Comparison of ENCODE assay signal across 1 cellular context in the genomic region with DNA sequence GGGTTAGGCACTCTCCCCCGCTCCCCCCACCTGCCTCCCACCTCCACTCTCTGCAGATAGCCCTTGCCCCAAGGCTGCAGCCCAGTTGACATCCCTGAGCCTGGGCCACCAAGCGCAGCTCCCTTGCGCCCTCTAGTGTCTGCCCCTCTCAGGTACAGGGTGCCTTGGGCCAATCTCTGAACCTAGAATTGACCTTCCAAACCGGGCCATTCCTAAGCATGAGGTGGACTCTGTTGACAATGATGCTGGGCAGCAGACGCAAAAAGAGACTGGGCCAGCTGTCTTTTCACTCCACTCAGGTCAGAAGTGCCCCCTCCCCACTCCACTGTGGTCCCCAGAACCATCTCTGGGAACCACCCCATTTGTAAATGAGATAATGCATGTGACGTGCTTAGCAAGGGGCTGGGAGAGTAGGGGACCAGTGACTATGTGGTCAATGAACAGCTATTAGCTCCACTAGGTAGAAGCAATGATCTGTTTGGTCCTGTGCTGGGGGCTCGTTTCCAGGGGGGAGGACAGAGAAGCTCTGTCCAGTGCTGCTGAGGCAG.
A peak's percentile ranks its signal among the peaks of the same experiment; 100 is the strongest.
TF ChIP-seq lines count a peak whose summit lies in the region.

No MANE protein-coding gene starts in this region.

TF ChIP-seq in GM23338, 12 proteins besides CTCF, POLR2A, EP300 and RAD21 (continued from another document):
- TF ChIP-seq, protein P1, sequence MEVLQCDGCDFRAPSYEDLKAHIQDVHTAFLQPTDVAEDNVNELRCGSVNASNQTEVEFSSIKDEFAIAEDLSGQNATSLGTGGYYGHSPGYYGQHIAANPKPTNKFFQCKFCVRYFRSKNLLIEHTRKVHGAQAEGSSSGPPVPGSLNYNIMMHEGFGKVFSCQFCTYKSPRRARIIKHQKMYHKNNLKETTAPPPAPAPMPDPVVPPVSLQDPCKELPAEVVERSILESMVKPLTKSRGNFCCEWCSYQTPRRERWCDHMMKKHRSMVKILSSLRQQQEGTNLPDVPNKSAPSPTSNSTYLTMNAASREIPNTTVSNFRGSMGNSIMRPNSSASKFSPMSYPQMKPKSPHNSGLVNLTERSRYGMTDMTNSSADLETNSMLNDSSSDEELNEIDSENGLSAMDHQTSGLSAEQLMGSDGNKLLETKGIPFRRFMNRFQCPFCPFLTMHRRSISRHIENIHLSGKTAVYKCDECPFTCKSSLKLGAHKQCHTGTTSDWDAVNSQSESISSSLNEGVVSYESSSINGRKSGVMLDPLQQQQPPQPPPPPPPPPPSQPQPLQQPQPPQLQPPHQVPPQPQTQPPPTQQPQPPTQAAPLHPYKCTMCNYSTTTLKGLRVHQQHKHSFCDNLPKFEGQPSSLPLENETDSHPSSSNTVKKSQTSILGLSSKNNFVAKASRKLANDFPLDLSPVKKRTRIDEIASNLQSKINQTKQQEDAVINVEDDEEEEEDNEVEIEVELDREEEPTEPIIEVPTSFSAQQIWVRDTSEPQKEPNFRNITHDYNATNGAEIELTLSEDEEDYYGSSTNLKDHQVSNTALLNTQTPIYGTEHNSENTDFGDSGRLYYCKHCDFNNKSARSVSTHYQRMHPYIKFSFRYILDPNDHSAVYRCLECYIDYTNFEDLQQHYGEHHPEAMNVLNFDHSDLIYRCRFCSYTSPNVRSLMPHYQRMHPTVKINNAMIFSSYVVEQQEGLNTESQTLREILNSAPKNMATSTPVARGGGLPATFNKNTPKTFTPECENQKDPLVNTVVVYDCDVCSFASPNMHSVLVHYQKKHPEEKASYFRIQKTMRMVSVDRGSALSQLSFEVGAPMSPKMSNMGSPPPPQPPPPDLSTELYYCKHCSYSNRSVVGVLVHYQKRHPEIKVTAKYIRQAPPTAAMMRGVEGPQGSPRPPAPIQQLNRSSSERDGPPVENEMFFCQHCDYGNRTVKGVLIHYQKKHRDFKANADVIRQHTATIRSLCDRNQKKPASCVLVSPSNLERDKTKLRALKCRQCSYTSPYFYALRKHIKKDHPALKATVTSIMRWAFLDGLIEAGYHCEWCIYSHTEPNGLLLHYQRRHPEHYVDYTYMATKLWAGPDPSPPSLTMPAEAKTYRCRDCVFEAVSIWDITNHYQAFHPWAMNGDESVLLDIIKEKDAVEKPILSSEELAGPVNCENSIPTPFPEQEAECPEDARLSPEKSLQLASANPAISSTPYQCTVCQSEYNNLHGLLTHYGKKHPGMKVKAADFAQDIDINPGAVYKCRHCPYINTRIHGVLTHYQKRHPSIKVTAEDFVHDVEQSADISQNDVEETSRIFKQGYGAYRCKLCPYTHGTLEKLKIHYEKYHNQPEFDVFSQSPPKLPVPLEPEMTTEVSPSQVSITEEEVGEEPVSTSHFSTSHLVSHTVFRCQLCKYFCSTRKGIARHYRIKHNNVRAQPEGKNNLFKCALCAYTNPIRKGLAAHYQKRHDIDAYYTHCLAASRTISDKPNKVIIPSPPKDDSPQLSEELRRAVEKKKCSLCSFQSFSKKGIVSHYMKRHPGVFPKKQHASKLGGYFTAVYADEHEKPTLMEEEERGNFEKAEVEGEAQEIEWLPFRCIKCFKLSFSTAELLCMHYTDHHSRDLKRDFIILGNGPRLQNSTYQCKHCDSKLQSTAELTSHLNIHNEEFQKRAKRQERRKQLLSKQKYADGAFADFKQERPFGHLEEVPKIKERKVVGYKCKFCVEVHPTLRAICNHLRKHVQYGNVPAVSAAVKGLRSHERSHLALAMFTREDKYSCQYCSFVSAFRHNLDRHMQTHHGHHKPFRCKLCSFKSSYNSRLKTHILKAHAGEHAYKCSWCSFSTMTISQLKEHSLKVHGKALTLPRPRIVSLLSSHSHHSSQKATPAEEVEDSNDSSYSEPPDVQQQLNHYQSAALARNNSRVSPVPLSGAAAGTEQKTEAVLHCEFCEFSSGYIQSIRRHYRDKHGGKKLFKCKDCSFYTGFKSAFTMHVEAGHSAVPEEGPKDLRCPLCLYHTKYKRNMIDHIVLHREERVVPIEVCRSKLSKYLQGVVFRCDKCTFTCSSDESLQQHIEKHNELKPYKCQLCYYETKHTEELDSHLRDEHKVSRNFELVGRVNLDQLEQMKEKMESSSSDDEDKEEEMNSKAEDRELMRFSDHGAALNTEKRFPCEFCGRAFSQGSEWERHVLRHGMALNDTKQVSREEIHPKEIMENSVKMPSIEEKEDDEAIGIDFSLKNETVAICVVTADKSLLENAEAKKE (CRISPR knock-in tag; IDR thresholded peaks at IDR 0.05): 0 out of 2 replicates have a peak, but pooled peaks have one; percentile 2
- TF ChIP-seq, protein P2, sequence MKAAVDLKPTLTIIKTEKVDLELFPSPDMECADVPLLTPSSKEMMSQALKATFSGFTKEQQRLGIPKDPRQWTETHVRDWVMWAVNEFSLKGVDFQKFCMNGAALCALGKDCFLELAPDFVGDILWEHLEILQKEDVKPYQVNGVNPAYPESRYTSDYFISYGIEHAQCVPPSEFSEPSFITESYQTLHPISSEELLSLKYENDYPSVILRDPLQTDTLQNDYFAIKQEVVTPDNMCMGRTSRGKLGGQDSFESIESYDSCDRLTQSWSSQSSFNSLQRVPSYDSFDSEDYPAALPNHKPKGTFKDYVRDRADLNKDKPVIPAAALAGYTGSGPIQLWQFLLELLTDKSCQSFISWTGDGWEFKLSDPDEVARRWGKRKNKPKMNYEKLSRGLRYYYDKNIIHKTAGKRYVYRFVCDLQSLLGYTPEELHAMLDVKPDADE (IDR thresholded peaks at IDR 0.05): no peak
TF ChIP-seq in GM23338: peak in this region for 1.
